ENCODE assay signal across 8 cellular contexts in the genomic region with DNA sequence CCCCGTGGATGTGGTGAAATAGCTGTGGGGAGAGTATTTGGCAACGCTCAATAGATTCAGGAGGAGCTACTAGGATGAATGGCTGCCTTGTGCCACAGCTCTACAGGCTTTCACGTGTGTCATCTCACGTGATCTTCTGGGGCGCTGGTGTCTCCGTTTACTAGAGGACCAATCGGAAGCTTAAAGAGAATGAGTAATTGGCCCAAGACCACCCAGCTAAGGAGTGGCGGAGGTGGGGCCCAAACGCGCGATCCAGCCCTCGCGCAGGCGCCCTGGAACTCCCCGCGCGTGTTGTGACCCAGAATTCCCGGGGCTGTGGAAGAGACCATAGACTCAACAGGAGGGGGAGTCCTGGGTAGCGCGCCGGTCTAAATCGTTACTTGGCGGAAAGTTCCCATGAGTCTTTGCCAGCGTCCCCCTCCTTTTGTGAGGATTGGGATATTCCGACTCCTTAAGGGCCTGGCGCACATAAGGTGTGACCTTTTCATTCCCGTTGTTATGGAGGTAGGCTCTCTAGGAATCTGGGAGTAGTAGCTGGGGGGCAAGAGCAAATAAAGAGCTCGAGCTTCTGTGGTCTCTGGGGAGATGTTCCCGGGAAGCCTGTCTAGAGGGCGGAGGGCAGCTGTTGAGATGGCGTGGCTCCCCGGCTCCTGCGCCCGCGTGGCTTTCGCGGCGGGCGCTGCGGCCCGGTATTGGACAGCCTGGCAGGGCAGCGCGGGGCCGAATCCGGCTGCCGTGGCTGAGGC. TPM values are rescaled to one million over a fixed set of nuclear protein-coding genes. Genes with fewer than 3 reads are reported as not detected.
DNase-seq lines count a peak whose midpoint lies in the region; ATAC-seq and TF ChIP-seq lines count a peak whose summit lies in the region.

No MANE protein-coding gene starts in this region.

- H3K27ac ChIP-seq in osteoblast (ENCODE audit: low read depth, low read length) (peak overlapping the region; percentile 91), thoracic aorta (peak overlapping the region; percentile 79)

- peaks cover 19% of the 10 kb centered on the region for H3K27me3 Mint-ChIP-seq in activated naive CD8-positive, alpha-beta T cell treated with anti-CD3 and anti-CD28 coated beads for 36 hours

- ATAC-seq in HG02642 (IDR thresholded peaks at IDR 0.05; ENCODE audit: poor library complexity, unreplicated experiment) (peak; percentile 83), thoracic aorta (ENCODE audit: insufficient number of reproducible peaks, low FRiP score, low read depth) (peak; percentile 89)

- peak overlapping the region; percentile 90 for H3K4me2 ChIP-seq in osteoblast (ENCODE audit: insufficient read depth, low read length)

- H3K4me3 ChIP-seq in osteoblast (ENCODE audit: insufficient read depth, low read length): peak overlapping the region; percentile 91
- H3K4me3 ChIP-seq in thoracic aorta: peak overlapping the region; percentile 91

- H4K20me1 ChIP-seq in osteoblast (ENCODE audit: insufficient read depth, low read length): peaks cover 44% of the 10 kb centered on the region

- TF ChIP-seq CTCF in osteoblast (IDR thresholded peaks at IDR 0.05; ENCODE audit: extremely low read depth, low read depth, low read length) (no peak), thoracic aorta (IDR thresholded peaks at IDR 0.05) (peak; percentile 1)

- H3K79me2 ChIP-seq in osteoblast (ENCODE audit: insufficient read depth, low read length): peaks cover 48% of the 10 kb centered on the region

- H2AFZ ChIP-seq in osteoblast (ENCODE audit: low read length): peak overlapping the region; percentile 86

- H3K4me1 ChIP-seq in osteoblast (ENCODE audit: insufficient read depth, low read length) (peaks cover 36% of the 10 kb centered on the region), thoracic aorta (ENCODE audit: control insufficient read depth in 1 of 2, low read depth in 2 of 2) (peaks cover 20 to 33% of the 10 kb centered on the region in 2 donors)

- peak overlapping the region; percentile 99 for H3K4me3 Mint-ChIP-seq in activated naive CD8-positive, alpha-beta T cell treated with anti-CD3 and anti-CD28 coated beads for 36 hours

- H3K9me3 Mint-ChIP-seq in activated naive CD8-positive, alpha-beta T cell treated with anti-CD3 and anti-CD28 coated beads for 36 hours: peaks cover 2% of the 10 kb centered on the region

- peaks cover 48% of the 10 kb centered on the region for H3K36me3 Mint-ChIP-seq in activated naive CD8-positive, alpha-beta T cell treated with anti-CD3 and anti-CD28 coated beads for 36 hours

- no peaks in the 10 kb centered on the region for H3K9me3 ChIP-seq in osteoblast (ENCODE audit: low read depth, low read length)
- H3K9me3 ChIP-seq in thoracic aorta: no peaks in the 10 kb centered on the region

- intact Hi-C loops in head of caudate nucleus (cut with DNase I): loop anchor here (2.0 kb wide), 1 partner anchor 58 kb away; the partner anchor contains the start of gene UBB

- TF ChIP-seq POLR2A in GM10847 (IDR thresholded peaks at IDR 0.05; ENCODE audit: extremely low read depth, insufficient read length): peak; percentile 55

- H3K27me3 ChIP-seq in osteoblast (ENCODE audit: insufficient read depth, low read length): no peaks in the 10 kb centered on the region
- H3K27me3 ChIP-seq in thoracic aorta (replicated peaks; ENCODE audit: insufficient read depth): no peaks in the 10 kb centered on the region

- DNase-seq in NCI-H1105 (lab: John Stamatoyannopoulos, UW) (peak; percentile 100), SKM-1 (lab: John Stamatoyannopoulos, UW; ENCODE audit: unreplicated experiment) (peak; percentile 96), head of caudate nucleus (peak; percentile 89 to 99 (median 96)), osteoblast (ENCODE audit: insufficient read length, low spot score, missing footprints) (peak; percentile 100), thoracic aorta (ENCODE audit: low spot score) (peak; percentile 77)
- DNase-seq in activated naive CD8-positive, alpha-beta T cell treated with anti-CD3 and anti-CD28 coated beads for 36 hours: peak; percentile 97

- H3K27ac Mint-ChIP-seq in activated naive CD8-positive, alpha-beta T cell treated with anti-CD3 and anti-CD28 coated beads for 36 hours: peak overlapping the region; percentile 100

- peaks cover 44% of the 10 kb centered on the region for H3K4me1 Mint-ChIP-seq in activated naive CD8-positive, alpha-beta T cell treated with anti-CD3 and anti-CD28 coated beads for 36 hours

- peaks cover 44% of the 10 kb centered on the region for H3K36me3 ChIP-seq in osteoblast (ENCODE audit: insufficient read depth, low read length)
- peaks cover 5% of the 10 kb centered on the region for H3K36me3 ChIP-seq in thoracic aorta

RNA-seq across cellular contexts. Expression of gene TRPV2, which starts 23.4 kb away (rescaled TPM):
- total RNA-seq in activated naive CD8-positive, alpha-beta T cell treated with anti-CD3 and anti-CD28 coated beads for 36 hours: 10 to 100 TPM; 34.4 to 40.2 TPM
- 62.5 and 71.3 TPM in 2 replicates for total RNA-seq in osteoblast
- total RNA-seq in thoracic aorta: 10 to 100 TPM; 18.5 to 28.6 TPM

RNA-seq across cellular contexts. Expression of gene LRRC75A, which starts 53.3 kb away (rescaled TPM):
- total RNA-seq in activated naive CD8-positive, alpha-beta T cell treated with anti-CD3 and anti-CD28 coated beads for 36 hours: 1 to 10 TPM; 1.5 to 1.7 TPM
- total RNA-seq in osteoblast (0.88 and 1.4 TPM in 2 replicates), thoracic aorta (1 to 10 TPM; 3.7 to 4.0 TPM)

RNA-seq across cellular contexts. Expression of gene UBB, which starts 57.8 kb away (rescaled TPM):
- 1,000 to 10,000 TPM; 1,498 to 1,547 TPM for total RNA-seq in activated naive CD8-positive, alpha-beta T cell treated with anti-CD3 and anti-CD28 coated beads for 36 hours
- total RNA-seq in osteoblast (1,190 and 1,199 TPM in 2 replicates), thoracic aorta (100 to 1,000 TPM; 520 to 686 TPM)

Comparison
In these comparisons a context has a peak if more than half of its experiments do, and no peak if none do; other contexts are left out.
1. Peak in every context shown above with its lines: DNase-seq, ATAC-seq, H3K4me3 ChIP-seq and H3K27ac ChIP-seq.